Comparison of ENCODE assay signal across 1 cellular context in genomic region chr1:44546403-44547053, GRCh38.
TF ChIP-seq lines count a peak whose summit lies in the region.

No MANE protein-coding gene starts in this region.

TF ChIP-seq in K562, 482 proteins besides CTCF, POLR2A, EP300 and RAD21 (continued from another document):
- TF ChIP-seq FOXA3 (CRISPR knock-in tag; conservative IDR thresholded peaks at IDR 0.05 in 1 of 2, IDR thresholded peaks at IDR 0.05 in 1 of 2) (peak in 1 of 2 experiments; percentile 40; a peak in 1 of 4 replicates), CREB3 (tag; conservative IDR thresholded peaks at IDR 0.05; ENCODE audit: low read depth) (no peak), ZNF592 (IDR thresholded peaks at IDR 0.05) (no peak)
